In genomic region chr5:177375516-177375915, GRCh38 we compare ENCODE assay signal across 14 cellular contexts. TPM values are rescaled to one million over a fixed set of nuclear protein-coding genes. Genes with fewer than 3 reads are reported as not detected.
"Had no signal": no experiment of that assay in that cellular context is flagged by ENCODE, and none has a peak within 500 bp of the region (broad histone marks: within the 10 kb centered on the region; RNA-seq: fewer than 3 reads in every experiment).

No MANE protein-coding gene starts in this region.

RNA-seq across cellular contexts. Expression of gene SLC34A1, which starts 8.7 kb away (rescaled TPM):
- total RNA-seq: dermis microvascular lymphatic vessel endothelial cell, endodermal cell, gastrocnemius medialis, glomerular endothelial cell, left ventricle myocardium superior, lower lobe of right lung, osteoblast, progenitor cell of endocrine pancreas, sciatic nerve, smooth muscle cell, urinary bladder had no signal
- polyA plus RNA-seq: smooth muscle cell had no signal

RNA-seq across cellular contexts. Expression of gene PFN3, which starts 24.9 kb away (rescaled TPM):
- total RNA-seq: dermis microvascular lymphatic vessel endothelial cell, endodermal cell, esophagus mucosa, gastrocnemius medialis, glomerular endothelial cell, left ventricle myocardium superior, lower lobe of right lung, mononuclear cell, osteoblast, progenitor cell of endocrine pancreas, sciatic nerve, smooth muscle cell, urinary bladder had no signal
- polyA plus RNA-seq: keratinocyte, smooth muscle cell, urinary bladder had no signal

RNA-seq across cellular contexts. Expression of gene F12, which starts 33.8 kb away (rescaled TPM):
- total RNA-seq: left ventricle myocardium superior, osteoblast, urinary bladder had no signal
